In the genomic region with DNA sequence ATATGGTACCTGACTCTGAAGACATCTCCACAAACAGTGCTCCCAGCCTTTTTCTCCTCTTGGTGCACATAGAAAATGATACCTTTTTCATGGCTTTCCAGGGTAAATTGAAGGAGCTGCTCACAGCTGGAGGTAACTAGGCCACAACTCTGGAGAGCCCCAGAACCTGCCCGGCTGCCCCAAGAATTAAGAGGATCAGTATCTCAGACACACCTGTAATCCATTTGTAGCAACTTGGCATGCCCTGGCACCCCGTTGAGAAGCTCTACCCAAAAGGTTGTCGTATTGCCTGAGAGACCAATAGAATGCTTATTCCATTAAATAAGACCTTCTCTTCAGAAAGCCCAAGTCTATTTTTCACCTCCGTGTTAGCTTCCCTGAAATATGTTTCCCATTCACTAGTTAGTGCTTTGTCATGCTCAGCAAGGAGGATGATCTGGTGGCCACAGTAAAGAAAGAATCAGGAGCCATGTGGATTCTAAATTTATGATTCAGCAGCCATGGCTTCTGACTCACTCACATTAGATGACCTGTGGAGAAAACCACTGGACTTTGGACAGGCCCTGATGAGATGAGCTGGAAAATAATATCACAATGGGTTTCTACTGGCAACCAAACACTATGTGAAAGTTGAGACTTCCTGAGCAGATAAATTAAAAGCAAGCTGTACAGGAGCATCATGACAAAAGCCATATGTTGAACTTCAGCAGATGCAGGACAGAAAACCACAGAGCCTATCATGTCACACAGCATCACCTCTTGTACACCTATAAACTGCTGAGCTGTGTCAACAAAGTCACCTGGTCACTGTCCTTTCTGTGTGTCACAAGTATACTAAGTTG, we compare ENCODE assay signal across 13 cellular contexts.
DNase-seq lines count a peak whose midpoint lies in the region; ATAC-seq lines count a peak whose summit lies in the region.
"Had no signal": no experiment of that assay in that cellular context is flagged by ENCODE, and none has a peak within 500 bp of the region (broad histone marks: within the 10 kb centered on the region; RNA-seq: fewer than 3 reads in every experiment).

No MANE protein-coding gene starts in this region.

- H3K4me1 Mint-ChIP-seq in T-helper 17 cell, result no peaks in the 10 kb centered on the region
- H3K4me1 Mint-ChIP-seq: CD4-positive, CD25-positive, alpha-beta regulatory T cell; mesothelial cell of epicardium had no signal

- peaks cover 4% of the 10 kb centered on the region for H3K9me3 ChIP-seq in T-helper 17 cell (ENCODE audit: control insufficient read depth, low read length, poor library complexity, severe bottlenecking)

- no peak for ATAC-seq in HG03460 (IDR thresholded peaks at IDR 0.05; ENCODE audit: unreplicated experiment)
- no peak for ATAC-seq in T-helper 17 cell
- no peak for ATAC-seq in GM21825 (IDR thresholded peaks at IDR 0.05; ENCODE audit: unreplicated experiment)

- no peak overlapping the region for H3K27ac Mint-ChIP-seq in T-helper 17 cell
- H3K27ac Mint-ChIP-seq: CD4-positive, CD25-positive, alpha-beta regulatory T cell; mesothelial cell of epicardium had no signal

- H3K27me3 Mint-ChIP-seq in T-helper 17 cell, result no peaks in the 10 kb centered on the region
- H3K27me3 Mint-ChIP-seq: CD4-positive, CD25-positive, alpha-beta regulatory T cell had no signal

- peak; percentile 76 for DNase-seq in AG08396 (ENCODE audit: low spot score)
- DNase-seq in HS-5 (ENCODE audit: low read depth), result peak; percentile 98
- peak; percentile 97 for DNase-seq in amniotic epithelial cell (ENCODE audit: low read depth)
- peak; percentile 95 for DNase-seq in kidney glomerular epithelial cell (lab: John Stamatoyannopoulos, UW)
- no peak for DNase-seq in T-helper 17 cell
- DNase-seq in NCI-H2227 treated with DMSO at 0.1 percent for 48 hours (lab: John Stamatoyannopoulos, UW), result no peak
- DNase-seq: activated CD4-positive, alpha-beta T cell treated with anti-CD3 and anti-CD28 coated beads for 4 hours; activated gamma-delta T cell treated with Interleukin-2 at 50 U/mL for 16 hours; CD4-positive, CD25-positive, alpha-beta regulatory T cell; RPMI8226 had no signal

- H3K4me3 Mint-ChIP-seq in T-helper 17 cell, result no peak overlapping the region
- H3K4me3 Mint-ChIP-seq: CD4-positive, CD25-positive, alpha-beta regulatory T cell; mesothelial cell of epicardium had no signal

- H3K36me3 Mint-ChIP-seq in T-helper 17 cell (ENCODE audit: low read depth), result no peaks in the 10 kb centered on the region
- H3K36me3 Mint-ChIP-seq: CD4-positive, CD25-positive, alpha-beta regulatory T cell had no signal

Comparison
In these comparisons a context has a peak if more than half of its experiments do, and no peak if none do; other contexts are left out.
1. DNase-seq: peak in AG08396 (single experiment), HS-5 (single experiment), amniotic epithelial cell (single experiment) and kidney glomerular epithelial cell (single experiment); none in T-helper 17 cell (0 of 3) and NCI-H2227 treated with DMSO at 0.1 percent for 48 hours (single experiment).